13 cellular contexts compared by ENCODE assay signal in the genomic region with DNA sequence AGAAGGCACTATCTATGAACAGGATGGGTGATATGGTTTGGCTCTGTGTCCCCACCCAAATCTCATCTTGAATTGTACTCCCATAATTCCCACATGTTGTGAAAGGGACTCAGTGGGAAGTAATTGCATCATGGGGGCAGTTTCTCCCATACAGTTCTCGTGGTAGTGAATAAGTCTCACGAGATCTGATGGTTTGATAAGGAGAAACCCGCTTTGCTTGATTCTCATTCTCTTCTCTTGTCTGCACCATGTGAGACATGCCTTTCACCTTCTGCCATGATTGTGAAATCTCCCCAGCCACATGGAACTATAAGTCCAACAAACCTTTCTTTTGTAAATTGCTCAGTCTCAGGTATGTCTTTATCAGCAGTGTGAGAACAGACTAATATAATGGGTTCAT. TPM values are rescaled to one million over a fixed set of nuclear protein-coding genes. Genes with fewer than 3 reads are reported as not detected.
"Had no signal": no experiment of that assay in that cellular context is flagged by ENCODE, and none has a peak within 500 bp of the region (broad histone marks: within the 10 kb centered on the region; RNA-seq: fewer than 3 reads in every experiment).

No MANE protein-coding gene starts in this region.

RNA-seq across cellular contexts. Expression of a gene that starts 41.9 kb away (rescaled TPM):
- total RNA-seq: epithelial cell of proximal tubule; esophagus muscularis mucosa; fibroblast of lung; left colon; mucosa of descending colon; naive thymus-derived CD4-positive, alpha-beta T cell; osteoblast; progenitor cell of endocrine pancreas; sciatic nerve; temporal lobe; thyroid gland had no signal
- polyA plus RNA-seq: fibroblast of lung; lung; naive thymus-derived CD4-positive, alpha-beta T cell; stomach had no signal

RNA-seq across cellular contexts. Expression of a gene that starts 59.2 kb away (rescaled TPM):
- total RNA-seq: epithelial cell of proximal tubule; fibroblast of lung; naive thymus-derived CD4-positive, alpha-beta T cell; osteoblast had no signal
- polyA plus RNA-seq: fibroblast of lung; naive thymus-derived CD4-positive, alpha-beta T cell had no signal
